ENCODE assay signal across 8 cellular contexts in the genomic region with DNA sequence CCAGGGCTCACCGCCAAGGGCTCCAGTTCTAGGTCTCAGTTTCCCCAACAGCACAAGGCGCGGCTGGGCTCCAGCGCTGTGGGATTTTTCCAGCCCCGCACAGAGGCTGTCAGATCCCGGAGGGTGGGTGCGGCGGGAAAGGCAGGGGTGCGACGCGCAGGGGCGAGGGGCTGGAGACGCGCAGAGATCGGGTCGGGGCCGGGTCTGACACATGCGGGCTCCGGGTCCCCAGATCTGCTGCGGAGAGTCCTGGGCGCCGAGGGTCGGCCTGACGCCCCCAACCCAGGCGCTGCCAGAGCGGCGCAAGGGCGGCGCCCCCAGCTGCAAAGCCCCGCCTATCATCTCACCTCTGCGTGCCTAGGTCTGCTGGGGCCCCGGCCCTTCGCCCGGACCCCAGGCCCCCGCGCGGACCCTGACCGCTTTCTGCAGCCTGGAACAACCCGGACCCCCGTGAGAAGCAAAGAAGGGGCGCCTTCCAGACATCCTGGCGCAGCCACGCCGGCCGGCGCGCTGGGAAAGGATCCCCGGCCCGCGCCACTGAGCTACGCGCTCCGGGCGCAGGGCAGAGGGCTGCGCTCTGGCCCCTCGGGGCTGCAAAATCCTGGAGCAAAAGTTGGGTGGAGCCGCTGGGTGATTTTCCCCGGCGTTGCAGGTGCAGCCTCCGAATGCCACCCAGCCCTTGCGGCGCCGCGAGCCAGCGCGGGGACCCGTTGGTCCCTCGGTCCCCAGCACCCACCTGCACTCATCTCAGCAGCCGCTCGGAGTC. TPM values are rescaled to one million over a fixed set of nuclear protein-coding genes. Genes with fewer than 3 reads are reported as not detected.
DNase-seq lines count a peak whose midpoint lies in the region; ATAC-seq and TF ChIP-seq lines count a peak whose summit lies in the region.

No MANE protein-coding gene starts in this region.

- H3K4me1 ChIP-seq in ES-I3 (ENCODE audit: insufficient read depth, low read length) (no peaks in the 10 kb centered on the region), OCI-LY3 (ENCODE audit: low read length) (peaks cover 11% of the 10 kb centered on the region), ovary (ENCODE audit: insufficient read depth) (peaks cover 5% of the 10 kb centered on the region)

- H3K27ac ChIP-seq in OCI-LY3 (ENCODE audit: low read length), result no peak overlapping the region
- no peak overlapping the region for H3K27ac ChIP-seq in ovary

- no peak for TF ChIP-seq POLR2A in ovary (IDR thresholded peaks at IDR 0.05)

- no peaks in the 10 kb centered on the region for H4K20me1 ChIP-seq in OCI-LY3 (ENCODE audit: insufficient read depth, low read length)

- H3K4me2 ChIP-seq in OCI-LY3 (ENCODE audit: low read length), result peak overlapping the region; percentile 78

- H3K9me3 ChIP-seq in ES-I3 (ENCODE audit: control insufficient read depth, insufficient read depth, low read length) (no peaks in the 10 kb centered on the region), OCI-LY3 (ENCODE audit: insufficient read depth, low read length) (no peaks in the 10 kb centered on the region), ovary (no peaks in the 10 kb centered on the region)

- CTCF ChIA-PET in GM10248 (lab: Yijun Ruan, JAX), result interaction anchor here (1.1 to 2.6 kb wide), 4 partner anchors 10 to 311 kb away, joined by 3 to 12 read pairs (median 4); no protein-coding TSS in a partner anchor

- H3K9ac ChIP-seq in ES-I3 (ENCODE audit: low read depth, low read length) (peak overlapping the region; percentile 81), OCI-LY3 (ENCODE audit: low read length) (no peak overlapping the region)

- TF ChIP-seq CTCF in OCI-LY3 (IDR thresholded peaks at IDR 0.05; ENCODE audit: low read depth, low read length), result no peak
- no peak for TF ChIP-seq CTCF in ovary (IDR thresholded peaks at IDR 0.05)
- TF ChIP-seq CTCF in GM10248 (IDR thresholded peaks at IDR 0.05; ENCODE audit: control extremely low read depth, extremely low read depth, low read depth, missing control alignments), result no peak

- DNase-seq in ovary (peak in 1 of 5 donors; percentile 52), middle frontal gyrus (ENCODE audit: extremely low spot score, low spot score) (no peak), GM10248 (ENCODE audit: extremely low spot score) (no peak), NK-92 (lab: John Stamatoyannopoulos, UW; ENCODE audit: unreplicated experiment) (no peak)

- H3K27me3 ChIP-seq in OCI-LY3 (ENCODE audit: low read depth, low read length) (peaks cover 6% of the 10 kb centered on the region; the same call in 1 of the 2 replicates), ovary (no peaks in the 10 kb centered on the region)

- no peak for TF ChIP-seq EP300 in ovary (IDR thresholded peaks at IDR 0.05)

- H3K36me3 ChIP-seq in ES-I3 (ENCODE audit: insufficient read depth, low read length) (no peaks in the 10 kb centered on the region), OCI-LY3 (replicated peaks; ENCODE audit: low read depth, low read length) (no peaks in the 10 kb centered on the region), ovary (no peaks in the 10 kb centered on the region)

- intact Hi-C loops in ovary (cut with DNase I), result no loop called here

- H2AFZ ChIP-seq in OCI-LY3 (ENCODE audit: low read depth, low read length), result peak overlapping the region; percentile 31; the same call in 1 of the 2 replicates

- peak overlapping the region; percentile 77 for H3K4me3 ChIP-seq in OCI-LY3 (ENCODE audit: low read length)
- peak overlapping the region; percentile 33 for H3K4me3 ChIP-seq in ovary

- WGBS in ovary, 3 donors, result 2% methylated on average over 39 to 70 of the region's 70 CpGs

- H3K79me2 ChIP-seq in OCI-LY3 (ENCODE audit: low read length), result no peaks in the 10 kb centered on the region

- POLR2A ChIA-PET in GM10248 (lab: Yijun Ruan, JAX), result no interaction called here

- peak; percentile 4 for ATAC-seq in esophagus mucosa
- no peak for ATAC-seq in GM21619 (IDR thresholded peaks at IDR 0.05; ENCODE audit: unreplicated experiment)

RNA-seq across cellular contexts. Expression of gene ABLIM2, which starts 0.5 kb away (rescaled TPM):
- 20.1 TPM for total RNA-seq in esophagus mucosa
- total RNA-seq in ovary, result 1 to 10 TPM in 5 of 7 donors, under 1 TPM in 2; 0.81 to 7.9 (median 3.0) TPM
- 1 to 10 TPM in 1 of 2 donors, under 1 TPM in 1; 0.87 to 1.3 TPM for polyA plus RNA-seq in ovary

RNA-seq across cellular contexts. Expression of gene SH3TC1, which starts 41.0 kb away (rescaled TPM):
- total RNA-seq in esophagus mucosa (52.9 TPM), ovary (10 to 100 TPM in 3 of 7 donors, 1 to 10 TPM in 4; 4.6 to 34.5 (median 7.7) TPM)
- 1 to 10 TPM; 1.1 to 3.4 TPM for polyA plus RNA-seq in ovary
